Comparison of ENCODE assay signal across 24 cellular contexts in genomic region chr2:145652051-145652450, GRCh38.
"Had no signal": no experiment of that assay in that cellular context is flagged by ENCODE, and none has a peak within 500 bp of the region (broad histone marks: within the 10 kb centered on the region; RNA-seq: fewer than 3 reads in every experiment).

No MANE protein-coding gene starts in this region.

- ATAC-seq: esophagus mucosa; lower lobe of right lung; psoas muscle; right cardiac atrium; stimulated activated memory B cell treated with anti-CD40 and anti-IgM and Interleukin-4, amounts not matched to agents 10 μg/mL and 1 μg/mL and 100 μg/mL, for 72 hours had no signal

- H3K9me3 ChIP-seq: breast epithelium, lower lobe of right lung, psoas muscle, testis had no signal

- DNase-seq: activated CD4-positive, alpha-beta T cell treated with anti-CD3 and anti-CD28 coated beads for 1 hour; activated CD8-positive, alpha-beta memory T cell treated with anti-CD3 and anti-CD28 coated beads for 24 hours; activated CD8-positive, alpha-beta memory T cell treated with anti-CD3 and anti-CD28 coated beads, Interleukin-2, amount 50 U/mL, for 48 hours; activated effector memory CD4-positive, alpha-beta T cell treated with Interleukin-2 at 50 U/mL for 16 hours; activated naive CD4-positive, alpha-beta T cell treated with anti-CD3 and anti-CD28 coated beads, Interleukin-2, amount 50 U/mL, for 16 hours; activated T-cell treated with anti-CD3 and anti-CD28 coated beads, Interleukin-2, amount 50 U/mL, for 48 hours; cerebellar nuclear complex; effector CD8-positive, alpha-beta T cell; hippocampal formation; lower lobe of right lung; psoas muscle; right cardiac atrium; small intestine; stimulated activated CD4-positive, alpha-beta T cell treated with anti-CD3 and anti-CD28 coated beads, Interleukin-4, amount 100 ng/mL, for 24 hours; SW 1271; T-helper 2 cell; testis; WERI-Rb-1 had no signal

- FAIRE-seq: astrocyte, keratinocyte had no signal

- H3K36me3 ChIP-seq: breast epithelium, lower lobe of right lung, WERI-Rb-1 had no signal

- H3K27ac Mint-ChIP-seq: type B pancreatic cell had no signal

- H3K27me3 Mint-ChIP-seq: stimulated activated memory B cell treated with anti-CD40 and anti-IgM and Interleukin-4, amounts not matched to agents 10 μg/mL and 1 μg/mL and 100 μg/mL, for 72 hours; type B pancreatic cell had no signal

- H3K4me3 ChIP-seq: breast epithelium, lower lobe of right lung, psoas muscle, testis had no signal

- H3K4me3 Mint-ChIP-seq: stimulated activated memory B cell treated with anti-CD40 and anti-IgM and Interleukin-4, amounts not matched to agents 10 μg/mL and 1 μg/mL and 100 μg/mL, for 72 hours; type B pancreatic cell had no signal

- H3K4me1 ChIP-seq: breast epithelium, lower lobe of right lung, psoas muscle, testis had no signal

- H3K27ac ChIP-seq: breast epithelium, lower lobe of right lung, psoas muscle, testis, WERI-Rb-1 had no signal

- H3K9me3 Mint-ChIP-seq: type B pancreatic cell had no signal

- H3K4me1 Mint-ChIP-seq: stimulated activated memory B cell treated with anti-CD40 and anti-IgM and Interleukin-4, amounts not matched to agents 10 μg/mL and 1 μg/mL and 100 μg/mL, for 72 hours had no signal

- H3K36me3 Mint-ChIP-seq: stimulated activated memory B cell treated with anti-CD40 and anti-IgM and Interleukin-4, amounts not matched to agents 10 μg/mL and 1 μg/mL and 100 μg/mL, for 72 hours; type B pancreatic cell had no signal

- H3K27me3 ChIP-seq: breast epithelium, testis had no signal
